Comparison of ENCODE assay signal across 29 cellular contexts in genomic region chr1:22601610-22602009, GRCh38. TPM values are rescaled to one million over a fixed set of nuclear protein-coding genes. Genes with fewer than 3 reads are reported as not detected.
"Had no signal": no experiment of that assay in that cellular context is flagged by ENCODE, and none has a peak within 500 bp of the region (broad histone marks: within the 10 kb centered on the region; RNA-seq: fewer than 3 reads in every experiment).

No MANE protein-coding gene starts in this region.

- H3K4me1 Mint-ChIP-seq: stimulated activated effector memory CD8-positive, alpha-beta T cell treated with anti-CD3 and anti-CD28 coated beads, Interleukin-12 subunit alpha, Interleukin-12 subunit beta, amount 100 ng/mL, for 72 hours; stimulated activated memory B cell treated with anti-CD40 and anti-IgM and Interleukin-4, amounts not matched to agents 10 μg/mL and 1 μg/mL and 100 μg/mL, for 72 hours; stimulated activated naive B cell treated with anti-CD40 and anti-IgM and Interleukin-4, amounts not matched to agents 10 μg/mL and 1 μg/mL and 100 μg/mL, for 72 hours had no signal

- H3K27ac Mint-ChIP-seq: stimulated activated effector memory CD8-positive, alpha-beta T cell treated with anti-CD3 and anti-CD28 coated beads, Interleukin-12 subunit alpha, Interleukin-12 subunit beta, amount 100 ng/mL, for 72 hours; stimulated activated memory B cell treated with anti-CD40 and anti-IgM and Interleukin-4, amounts not matched to agents 10 μg/mL and 1 μg/mL and 100 μg/mL, for 72 hours; stimulated activated naive B cell treated with anti-CD40 and anti-IgM and Interleukin-4, amounts not matched to agents 10 μg/mL and 1 μg/mL and 100 μg/mL, for 72 hours; stimulated activated naive CD8-positive, alpha-beta T cell treated with anti-CD3 and anti-CD28 coated beads, Interleukin-15, Interleukin-2, amounts not matched to agents 100 ng/mL and 50 ng/mL, for 24 hours; type B pancreatic cell had no signal

- DNase-seq: stimulated activated CD4-positive, alpha-beta T cell treated with anti-CD3 and anti-CD28 coated beads, Interleukin-2, amount 100 ng/mL, for 24 hours; stimulated activated CD4-positive, alpha-beta T cell treated with anti-CD3 and anti-CD28 coated beads, Interleukin-2, amount 100 ng/mL, for 48 hours; stimulated activated CD4-positive, alpha-beta T cell treated with anti-CD3 and anti-CD28 coated beads, Interleukin-4, amount 100 ng/mL, for 1 hour; stimulated activated CD4-positive, alpha-beta T cell treated with anti-CD3 and anti-CD28 coated beads, Interleukin-4, amount 100 ng/mL, for 24 hours; stimulated activated CD4-positive, alpha-beta T cell treated with anti-CD3 and anti-CD28 coated beads, Interleukin-4, amount 100 ng/mL, for 4 hours; stimulated activated CD8-positive, alpha-beta memory T cell treated with anti-CD3 and anti-CD28 coated beads, Interleukin-4, amount 100 ng/mL, for 48 hours; stimulated activated naive B cell treated with anti-CD40 and anti-IgM and Interleukin-4, amounts not matched to agents 10 μg/mL and 1 μg/mL and 100 μg/mL, for 72 hours; stimulated activated naive CD4-positive, alpha-beta T cell; stimulated activated naive CD4-positive, alpha-beta T cell treated with Interleukin-2 at 50 U/mL for 16 hours; stomach; substantia nigra; testis; thyroid gland; tibial artery; transverse colon; trophoblast cell; upper lobe of right lung; uterus had no signal

- ATAC-seq: stimulated activated effector memory CD8-positive, alpha-beta T cell treated with anti-CD3 and anti-CD28 coated beads, Interleukin-12 subunit alpha, Interleukin-12 subunit beta, amount 100 ng/mL, for 72 hours; stimulated activated naive B cell treated with anti-CD40 and anti-IgM and Interleukin-4, amounts not matched to agents 10 μg/mL and 1 μg/mL and 100 μg/mL, for 72 hours; upper lobe of right lung had no signal

- H3K27me3 ChIP-seq: testis, thyroid gland, upper lobe of left lung, uterus, vagina had no signal

- H3K36me3 ChIP-seq: stomach, suprapubic skin, thoracic aorta, thyroid gland, tibial artery, tibial nerve, transverse colon, upper lobe of left lung, upper lobe of right lung, uterus, vagina had no signal

- H3K9me3 Mint-ChIP-seq: stimulated activated effector memory CD8-positive, alpha-beta T cell treated with anti-CD3 and anti-CD28 coated beads, Interleukin-12 subunit alpha, Interleukin-12 subunit beta, amount 100 ng/mL, for 72 hours; stimulated activated memory B cell treated with anti-CD40 and anti-IgM and Interleukin-4, amounts not matched to agents 10 μg/mL and 1 μg/mL and 100 μg/mL, for 72 hours; stimulated activated naive B cell treated with anti-CD40 and anti-IgM and Interleukin-4, amounts not matched to agents 10 μg/mL and 1 μg/mL and 100 μg/mL, for 72 hours; stimulated activated naive CD8-positive, alpha-beta T cell treated with anti-CD3 and anti-CD28 coated beads, Interleukin-15, Interleukin-2, amounts not matched to agents 100 ng/mL and 50 ng/mL, for 24 hours; type B pancreatic cell had no signal

- H3K4me3 Mint-ChIP-seq: stimulated activated effector memory CD8-positive, alpha-beta T cell treated with anti-CD3 and anti-CD28 coated beads, Interleukin-12 subunit alpha, Interleukin-12 subunit beta, amount 100 ng/mL, for 72 hours; stimulated activated memory B cell treated with anti-CD40 and anti-IgM and Interleukin-4, amounts not matched to agents 10 μg/mL and 1 μg/mL and 100 μg/mL, for 72 hours; stimulated activated naive B cell treated with anti-CD40 and anti-IgM and Interleukin-4, amounts not matched to agents 10 μg/mL and 1 μg/mL and 100 μg/mL, for 72 hours; stimulated activated naive CD8-positive, alpha-beta T cell treated with anti-CD3 and anti-CD28 coated beads, Interleukin-15, Interleukin-2, amounts not matched to agents 100 ng/mL and 50 ng/mL, for 24 hours; type B pancreatic cell had no signal

- H3K4me1 ChIP-seq: stomach, suprapubic skin, testis, tibial artery, tibial nerve, transverse colon, upper lobe of left lung, upper lobe of right lung, uterus, vagina had no signal

- H3K4me3 ChIP-seq: stomach, suprapubic skin, testis, thoracic aorta, thyroid gland, tibial artery, tibial nerve, transverse colon, upper lobe of left lung, upper lobe of right lung, uterus, vagina had no signal

- H3K36me3 Mint-ChIP-seq: stimulated activated effector memory CD8-positive, alpha-beta T cell treated with anti-CD3 and anti-CD28 coated beads, Interleukin-12 subunit alpha, Interleukin-12 subunit beta, amount 100 ng/mL, for 72 hours; stimulated activated memory B cell treated with anti-CD40 and anti-IgM and Interleukin-4, amounts not matched to agents 10 μg/mL and 1 μg/mL and 100 μg/mL, for 72 hours; stimulated activated naive B cell treated with anti-CD40 and anti-IgM and Interleukin-4, amounts not matched to agents 10 μg/mL and 1 μg/mL and 100 μg/mL, for 72 hours; type B pancreatic cell had no signal

- H3K9me3 ChIP-seq: suprapubic skin, testis, thoracic aorta, thyroid gland, tibial artery, tibial nerve, transverse colon, upper lobe of left lung, upper lobe of right lung, uterus, vagina had no signal

- H3K27ac ChIP-seq: stomach, suprapubic skin, testis, thoracic aorta, thyroid gland, tibial artery, tibial nerve, transverse colon, upper lobe of left lung, upper lobe of right lung, uterus, vagina had no signal

RNA-seq across cellular contexts. Expression of gene EPHA8, which starts 38.3 kb away (rescaled TPM):
- total RNA-seq: stomach, thoracic aorta, thyroid gland, tibial nerve, transverse colon, upper lobe of left lung, upper lobe of right lung, ureter, urinary bladder, vagina had no signal
- polyA plus RNA-seq: stomach, urinary bladder had no signal
